ENCODE assay signal across 8 cellular contexts in the genomic region with DNA sequence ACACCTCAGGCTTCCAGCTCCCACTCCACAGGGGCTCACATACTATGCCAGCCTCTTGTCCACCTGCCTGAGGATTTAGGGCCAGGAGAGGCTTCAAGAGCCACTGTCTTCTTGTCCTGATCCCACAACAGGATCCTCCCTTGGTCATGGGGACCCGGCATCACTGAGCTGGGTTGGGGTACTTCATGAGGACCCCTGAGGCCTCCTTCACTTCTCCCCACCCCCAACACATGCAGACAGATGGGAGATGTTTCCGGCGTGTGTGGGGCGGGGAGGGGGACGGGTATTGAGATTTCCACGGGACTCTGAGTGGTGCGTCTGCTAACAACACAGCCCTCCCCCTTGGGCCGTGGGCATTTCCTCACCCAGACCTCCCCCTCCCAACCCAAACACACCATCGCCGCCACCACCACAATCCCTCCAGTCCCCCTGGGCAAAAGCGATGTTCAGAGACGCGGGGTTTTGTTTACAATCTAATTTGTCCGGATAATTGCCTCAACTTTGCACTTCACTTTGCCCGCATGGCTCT. TPM values are rescaled to one million over a fixed set of nuclear protein-coding genes. Genes with fewer than 3 reads are reported as not detected.
A peak's percentile ranks its signal among the peaks of the same experiment; 100 is the strongest.
DNase-seq lines count a peak whose midpoint lies in the region; ATAC-seq and TF ChIP-seq lines count a peak whose summit lies in the region.

No MANE protein-coding gene starts in this region.

- H3K9me3 ChIP-seq in right lobe of liver, result no peaks in the 10 kb centered on the region
- H3K9me3 ChIP-seq in upper lobe of right lung, result no peaks in the 10 kb centered on the region

- peaks cover 2% of the 10 kb centered on the region for H3K36me3 Mint-ChIP-seq in activated naive CD4-positive, alpha-beta T cell treated with anti-CD3 and anti-CD28 coated beads, Interleukin-2, amount 50 U/mL, for 24 hours
- H3K36me3 Mint-ChIP-seq in activated naive CD8-positive, alpha-beta T cell treated with anti-CD3 and anti-CD28 coated beads for 36 hours, result no peaks in the 10 kb centered on the region

- no peaks in the 10 kb centered on the region for H3K9me3 Mint-ChIP-seq in activated naive CD4-positive, alpha-beta T cell treated with anti-CD3 and anti-CD28 coated beads, Interleukin-2, amount 50 U/mL, for 24 hours
- H3K9me3 Mint-ChIP-seq in activated naive CD8-positive, alpha-beta T cell treated with anti-CD3 and anti-CD28 coated beads for 36 hours, result no peaks in the 10 kb centered on the region

- H3K4me3 Mint-ChIP-seq in activated naive CD4-positive, alpha-beta T cell treated with anti-CD3 and anti-CD28 coated beads, Interleukin-2, amount 50 U/mL, for 24 hours, result peak overlapping the region; percentile 89
- peak overlapping the region; percentile 79 for H3K4me3 Mint-ChIP-seq in activated naive CD8-positive, alpha-beta T cell treated with anti-CD3 and anti-CD28 coated beads for 36 hours

- peak overlapping the region; percentile 80 for H3K27ac Mint-ChIP-seq in activated naive CD4-positive, alpha-beta T cell treated with anti-CD3 and anti-CD28 coated beads, Interleukin-2, amount 50 U/mL, for 24 hours
- peak overlapping the region; percentile 78 for H3K27ac Mint-ChIP-seq in activated naive CD8-positive, alpha-beta T cell treated with anti-CD3 and anti-CD28 coated beads for 36 hours

- TF ChIP-seq CTCF in right lobe of liver (IDR thresholded peaks at IDR 0.05) (no peak), upper lobe of right lung (IDR thresholded peaks at IDR 0.05) (no peak)

- DNase-seq in activated naive CD4-positive, alpha-beta T cell treated with anti-CD3 and anti-CD28 coated beads, Interleukin-2, amount 50 U/mL, for 16 hours, result no peak
- no peak for DNase-seq in activated naive CD8-positive, alpha-beta T cell treated with anti-CD3 and anti-CD28 coated beads for 36 hours
- no peak for DNase-seq in right lobe of liver
- DNase-seq in upper lobe of right lung, result no peak
- no peak for DNase-seq in NCI-H510A treated with DMSO at 0.1 percent for 48 hours (lab: John Stamatoyannopoulos, UW)
- DNase-seq in hepatic stellate cell (ENCODE audit: low spot score), result no peak
- no peak for DNase-seq in NK-92 (lab: John Stamatoyannopoulos, UW; ENCODE audit: unreplicated experiment)

- H3K4me1 Mint-ChIP-seq in activated naive CD4-positive, alpha-beta T cell treated with anti-CD3 and anti-CD28 coated beads, Interleukin-2, amount 50 U/mL, for 24 hours, result peaks cover 26% of the 10 kb centered on the region
- H3K4me1 Mint-ChIP-seq in activated naive CD8-positive, alpha-beta T cell treated with anti-CD3 and anti-CD28 coated beads for 36 hours, result peaks cover 15% of the 10 kb centered on the region

- ATAC-seq in right lobe of liver (no peak), upper lobe of right lung (no peak)

- H3K4me1 ChIP-seq in right lobe of liver, result peaks cover 0 to 18% (median 0%) of the 10 kb centered on the region in 4 donors
- peaks cover 19% of the 10 kb centered on the region for H3K4me1 ChIP-seq in upper lobe of right lung

- H3K27ac ChIP-seq in right lobe of liver (no peak overlapping the region), upper lobe of right lung (no peak overlapping the region)

- peak overlapping the region; percentile 34 to 83 (median 81) for H3K4me3 ChIP-seq in right lobe of liver
- peak overlapping the region; percentile 78 for H3K4me3 ChIP-seq in upper lobe of right lung

- WGBS in right lobe of liver (ENCODE audit: insufficient coverage, low coverage, low lambda C conversion rate, missing lambda C conversion rate), result 17% methylated on average over 9 of the region's 15 CpGs

- no peak for TF ChIP-seq POLR2A in right lobe of liver (IDR thresholded peaks at IDR 0.05)

- H3K27me3 ChIP-seq in right lobe of liver, result no peaks in the 10 kb centered on the region
- H3K27me3 ChIP-seq in upper lobe of right lung, result no peaks in the 10 kb centered on the region

- no peaks in the 10 kb centered on the region for H3K36me3 ChIP-seq in right lobe of liver
- no peaks in the 10 kb centered on the region for H3K36me3 ChIP-seq in upper lobe of right lung

- peaks cover 5% of the 10 kb centered on the region for H3K27me3 Mint-ChIP-seq in activated naive CD4-positive, alpha-beta T cell treated with anti-CD3 and anti-CD28 coated beads, Interleukin-2, amount 50 U/mL, for 24 hours
- peaks cover 17% of the 10 kb centered on the region for H3K27me3 Mint-ChIP-seq in activated naive CD8-positive, alpha-beta T cell treated with anti-CD3 and anti-CD28 coated beads for 36 hours

- intact Hi-C loops in right lobe of liver (cut with DNase I), result no loop called here
- intact Hi-C loops in upper lobe of right lung (cut with DNase I), result no loop called here

RNA-seq across cellular contexts. Expression of gene FOXP4, which starts 0.9 kb away (rescaled TPM):
- 10 to 100 TPM; 11.1 to 11.3 TPM for total RNA-seq in activated naive CD8-positive, alpha-beta T cell treated with anti-CD3 and anti-CD28 coated beads for 36 hours
- total RNA-seq in right lobe of liver (10 to 100 TPM; 12.6 to 19.2 (median 14.9) TPM), upper lobe of right lung (29.9 TPM)
